ENCODE assay signal across 8 cellular contexts in genomic region chr11:99015634-99016454, GRCh38. TPM values are rescaled to one million over a fixed set of nuclear protein-coding genes. Genes with fewer than 3 reads are reported as not detected.
DNase-seq lines count a peak whose midpoint lies in the region; ATAC-seq and TF ChIP-seq lines count a peak whose summit lies in the region.

No MANE protein-coding gene starts in this region.

- POLR2A ChIA-PET in RWPE1 (lab: Yijun Ruan, JAX; ENCODE audit: low non-redundant PET), result no interaction called here

- peaks cover 27% of the 10 kb centered on the region for H3K27me3 Mint-ChIP-seq in progenitor cell of endocrine pancreas

- peak; percentile 75 for ATAC-seq in GM19395 (IDR thresholded peaks at IDR 0.05; ENCODE audit: unreplicated experiment)

- H3K27ac ChIP-seq in RWPE1, result no peak overlapping the region
- H3K27ac ChIP-seq in fibroblast of lung (ENCODE audit: insufficient read depth, low read length), result no peak overlapping the region

- no peak overlapping the region for H3K4me3 ChIP-seq in fibroblast of lung (replicated peaks in 1 of 4; ENCODE audit: control extremely low read depth in 1 of 4, insufficient read depth in 1 of 4, low read depth in 3 of 4, low read length in 4 of 4)

- H3K4me1 Mint-ChIP-seq in progenitor cell of endocrine pancreas (ENCODE audit: low read depth), result peaks cover 4% of the 10 kb centered on the region

- H3K9me3 Mint-ChIP-seq in progenitor cell of endocrine pancreas (ENCODE audit: low read depth), result no peaks in the 10 kb centered on the region

- H3K9ac ChIP-seq in fibroblast of lung (ENCODE audit: insufficient read depth, low read length), result no peak overlapping the region

- H3K36me3 Mint-ChIP-seq in progenitor cell of endocrine pancreas (ENCODE audit: insufficient read depth), result no peaks in the 10 kb centered on the region

- H2AFZ ChIP-seq in fibroblast of lung (ENCODE audit: low read length), result no peak overlapping the region

- H3K79me2 ChIP-seq in fibroblast of lung (ENCODE audit: control insufficient read depth, insufficient read depth, low read length), result no peaks in the 10 kb centered on the region

- peak; percentile 40 for DNase-seq in DMS114 treated with DMSO at 0.1 percent for 48 hours (lab: John Stamatoyannopoulos, UW; ENCODE audit: unreplicated experiment)
- DNase-seq in RWPE1 (ENCODE audit: low spot score), result peak; percentile 22
- DNase-seq in fibroblast of lung (ENCODE audit: low read depth in 2 of 2), result peak; percentile 27 to 70
- DNase-seq in progenitor cell of endocrine pancreas (ENCODE audit: low spot score, unreplicated experiment), result no peak
- DNase-seq in epidermal melanocyte (ENCODE audit: insufficient read length, low spot score), result no peak
- no peak for DNase-seq in effector CD8-positive, alpha-beta T cell (lab: John Stamatoyannopoulos, UW)

- CTCF ChIA-PET in RWPE1 (lab: Yijun Ruan, JAX), result interaction anchor here (0.5 to 1.2 kb wide), 15 partner anchors 9 to 1953 kb away, joined by 3 to 6 read pairs (median 4); no protein-coding TSS in a partner anchor

- no peak overlapping the region for H3K4me3 Mint-ChIP-seq in progenitor cell of endocrine pancreas (ENCODE audit: low read depth)

- no peak overlapping the region for H3K4me2 ChIP-seq in fibroblast of lung (ENCODE audit: extremely low read depth, insufficient read depth, low read length)

- H3K36me3 ChIP-seq in fibroblast of lung (ENCODE audit: control insufficient read depth, insufficient read depth, low read length), result no peaks in the 10 kb centered on the region

- TF ChIP-seq EP300 in Ishikawa (IDR thresholded peaks at IDR 0.05; ENCODE audit: borderline replicate concordance), result no peak

- no peaks in the 10 kb centered on the region for H3K27me3 ChIP-seq in fibroblast of lung (ENCODE audit: control insufficient read depth, insufficient read depth, low read length)

- peak; percentile 90 for TF ChIP-seq RAD21 in Ishikawa (IDR thresholded peaks at IDR 0.05; ENCODE audit: low read depth)

- H3K4me1 ChIP-seq in fibroblast of lung (ENCODE audit: control insufficient read depth, extremely low read depth, insufficient read depth, low read length), result no peaks in the 10 kb centered on the region

- no peak overlapping the region for H3K27ac Mint-ChIP-seq in progenitor cell of endocrine pancreas

- peak; percentile 89 for TF ChIP-seq CTCF in RWPE1 (conservative IDR thresholded peaks at IDR 0.05; ENCODE audit: low read depth)
- peak; percentile 87 to 89 for TF ChIP-seq CTCF in fibroblast of lung (conservative IDR thresholded peaks at IDR 0.05 in 1 of 2, IDR thresholded peaks at IDR 0.05 in 1 of 2; ENCODE audit: low read depth in 1 of 2, low read length in 2 of 2)
- peak; percentile 93 for TF ChIP-seq CTCF in progenitor cell of endocrine pancreas (IDR thresholded peaks at IDR 0.05; ENCODE audit: unreplicated experiment)

- no peaks in the 10 kb centered on the region for H4K20me1 ChIP-seq in fibroblast of lung (ENCODE audit: control insufficient read depth, extremely low read depth, insufficient read depth, low read length)

- H3K9me3 ChIP-seq in fibroblast of lung (ENCODE audit: control insufficient read depth, insufficient read depth, low read depth, low read length), result no peaks in the 10 kb centered on the region

TF ChIP-seq in Ishikawa, 13 proteins besides CTCF, POLR2A, EP300 and RAD21:
- TF ChIP-seq FOXM1 (IDR thresholded peaks at IDR 0.05; ENCODE audit: borderline replicate concordance, low read depth) (no peak), CEBPB (IDR thresholded peaks at IDR 0.05) (no peak), TAF1 (IDR thresholded peaks at IDR 0.05; ENCODE audit: low read depth) (no peak), TCF12 (IDR thresholded peaks at IDR 0.05; ENCODE audit: low read depth) (no peak), ZBTB7A (IDR thresholded peaks at IDR 0.05; ENCODE audit: low read depth) (no peak), EGR1 (IDR thresholded peaks at IDR 0.05) (no peak), NFIC (IDR thresholded peaks at IDR 0.05) (no peak), CREB1 (IDR thresholded peaks at IDR 0.05; ENCODE audit: low read depth) (no peak), TEAD4 (IDR thresholded peaks at IDR 0.05) (no peak), YY1 (IDR thresholded peaks at IDR 0.05; ENCODE audit: low read depth) (no peak)
- TF ChIP-seq, protein P1, sequence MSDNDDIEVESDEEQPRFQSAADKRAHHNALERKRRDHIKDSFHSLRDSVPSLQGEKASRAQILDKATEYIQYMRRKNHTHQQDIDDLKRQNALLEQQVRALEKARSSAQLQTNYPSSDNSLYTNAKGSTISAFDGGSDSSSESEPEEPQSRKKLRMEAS (IDR thresholded peaks at IDR 0.05), result no peak
- TF ChIP-seq, protein P2, sequence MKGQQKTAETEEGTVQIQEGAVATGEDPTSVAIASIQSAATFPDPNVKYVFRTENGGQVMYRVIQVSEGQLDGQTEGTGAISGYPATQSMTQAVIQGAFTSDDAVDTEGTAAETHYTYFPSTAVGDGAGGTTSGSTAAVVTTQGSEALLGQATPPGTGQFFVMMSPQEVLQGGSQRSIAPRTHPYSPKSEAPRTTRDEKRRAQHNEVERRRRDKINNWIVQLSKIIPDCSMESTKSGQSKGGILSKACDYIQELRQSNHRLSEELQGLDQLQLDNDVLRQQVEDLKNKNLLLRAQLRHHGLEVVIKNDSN (IDR thresholded peaks at IDR 0.05), result no peak
- TF ChIP-seq, protein P3, sequence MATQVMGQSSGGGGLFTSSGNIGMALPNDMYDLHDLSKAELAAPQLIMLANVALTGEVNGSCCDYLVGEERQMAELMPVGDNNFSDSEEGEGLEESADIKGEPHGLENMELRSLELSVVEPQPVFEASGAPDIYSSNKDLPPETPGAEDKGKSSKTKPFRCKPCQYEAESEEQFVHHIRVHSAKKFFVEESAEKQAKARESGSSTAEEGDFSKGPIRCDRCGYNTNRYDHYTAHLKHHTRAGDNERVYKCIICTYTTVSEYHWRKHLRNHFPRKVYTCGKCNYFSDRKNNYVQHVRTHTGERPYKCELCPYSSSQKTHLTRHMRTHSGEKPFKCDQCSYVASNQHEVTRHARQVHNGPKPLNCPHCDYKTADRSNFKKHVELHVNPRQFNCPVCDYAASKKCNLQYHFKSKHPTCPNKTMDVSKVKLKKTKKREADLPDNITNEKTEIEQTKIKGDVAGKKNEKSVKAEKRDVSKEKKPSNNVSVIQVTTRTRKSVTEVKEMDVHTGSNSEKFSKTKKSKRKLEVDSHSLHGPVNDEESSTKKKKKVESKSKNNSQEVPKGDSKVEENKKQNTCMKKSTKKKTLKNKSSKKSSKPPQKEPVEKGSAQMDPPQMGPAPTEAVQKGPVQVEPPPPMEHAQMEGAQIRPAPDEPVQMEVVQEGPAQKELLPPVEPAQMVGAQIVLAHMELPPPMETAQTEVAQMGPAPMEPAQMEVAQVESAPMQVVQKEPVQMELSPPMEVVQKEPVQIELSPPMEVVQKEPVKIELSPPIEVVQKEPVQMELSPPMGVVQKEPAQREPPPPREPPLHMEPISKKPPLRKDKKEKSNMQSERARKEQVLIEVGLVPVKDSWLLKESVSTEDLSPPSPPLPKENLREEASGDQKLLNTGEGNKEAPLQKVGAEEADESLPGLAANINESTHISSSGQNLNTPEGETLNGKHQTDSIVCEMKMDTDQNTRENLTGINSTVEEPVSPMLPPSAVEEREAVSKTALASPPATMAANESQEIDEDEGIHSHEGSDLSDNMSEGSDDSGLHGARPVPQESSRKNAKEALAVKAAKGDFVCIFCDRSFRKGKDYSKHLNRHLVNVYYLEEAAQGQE (IDR thresholded peaks at IDR 0.05; ENCODE audit: low read depth), result no peak

RNA-seq across cellular contexts. Expression of gene CNTN5, which starts 4.9 kb away (rescaled TPM):
- total RNA-seq in fibroblast of lung, result not detected in 2 replicates
- 0.17 TPM in 1 of 2 replicates, not detected in the other for polyA plus RNA-seq in fibroblast of lung
- polyA plus RNA-seq in fibroblast of lung (2012), result not detected in 2 replicates
- polyA minus RNA-seq in fibroblast of lung (ENCODE audit: low replicate concordance), result not detected in 2 replicates
- 0.50 and 1.2 TPM in 2 replicates for total RNA-seq in progenitor cell of endocrine pancreas

Comparison
In these comparisons a context has a peak if more than half of its experiments do, and no peak if none do; other contexts are left out.
1. DNase-seq: peak in DMS114 treated with DMSO at 0.1 percent for 48 hours (single experiment), RWPE1 (single experiment) and fibroblast of lung (2 of 2); none in progenitor cell of endocrine pancreas (single experiment), epidermal melanocyte (single experiment) and effector CD8-positive, alpha-beta T cell (single experiment).
2. Peak in every context shown above with its lines, with median percentiles within 50 percentile points of each other: CTCF ChIP-seq.